In the genomic region with DNA sequence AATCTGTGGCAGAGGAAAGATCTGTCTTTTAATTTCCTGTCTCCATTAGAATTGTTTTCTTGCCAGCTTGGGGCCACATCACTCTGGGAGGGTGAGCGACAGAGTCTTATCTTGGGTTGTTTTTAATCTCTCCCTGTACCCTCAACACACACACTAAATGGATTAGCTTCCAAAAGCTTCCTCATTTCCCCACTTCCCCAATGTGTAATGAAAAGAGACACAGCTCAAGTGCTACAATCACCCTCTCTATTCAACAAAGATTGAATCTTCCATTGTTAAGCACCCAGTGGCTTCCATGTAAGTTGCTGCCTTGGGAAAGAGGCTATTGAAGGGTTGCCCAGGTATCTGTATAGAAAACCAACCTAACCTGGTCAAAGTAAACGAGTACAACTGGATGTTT, we compare ENCODE assay signal across 2 cellular contexts.
TF ChIP-seq lines count a peak whose summit lies in the region.

No MANE protein-coding gene starts in this region.

TF ChIP-seq in GM23338, 12 proteins besides CTCF, POLR2A, EP300 and RAD21:
- TF ChIP-seq JUNB (IDR thresholded peaks at IDR 0.05; ENCODE audit: unreplicated experiment) (no peak), NANOG (IDR thresholded peaks at IDR 0.05; ENCODE audit: borderline replicate concordance) (no peak), STAT1 (IDR thresholded peaks at IDR 0.05; ENCODE audit: unreplicated experiment) (no peak), EZH2 (IDR thresholded peaks at IDR 0.05; ENCODE audit: low read depth, unreplicated experiment) (no peak), ZNF462 (CRISPR knock-in tag; IDR thresholded peaks at IDR 0.05) (no peak), ZNF114 (CRISPR knock-in tag; IDR thresholded peaks at IDR 0.05) (no peak), REST (IDR thresholded peaks at IDR 0.05; ENCODE audit: unreplicated experiment) (no peak), EZH2phosphoT487 (IDR thresholded peaks at IDR 0.05; ENCODE audit: unreplicated experiment) (no peak)
- TF ChIP-seq, protein P1, sequence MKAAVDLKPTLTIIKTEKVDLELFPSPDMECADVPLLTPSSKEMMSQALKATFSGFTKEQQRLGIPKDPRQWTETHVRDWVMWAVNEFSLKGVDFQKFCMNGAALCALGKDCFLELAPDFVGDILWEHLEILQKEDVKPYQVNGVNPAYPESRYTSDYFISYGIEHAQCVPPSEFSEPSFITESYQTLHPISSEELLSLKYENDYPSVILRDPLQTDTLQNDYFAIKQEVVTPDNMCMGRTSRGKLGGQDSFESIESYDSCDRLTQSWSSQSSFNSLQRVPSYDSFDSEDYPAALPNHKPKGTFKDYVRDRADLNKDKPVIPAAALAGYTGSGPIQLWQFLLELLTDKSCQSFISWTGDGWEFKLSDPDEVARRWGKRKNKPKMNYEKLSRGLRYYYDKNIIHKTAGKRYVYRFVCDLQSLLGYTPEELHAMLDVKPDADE (IDR thresholded peaks at IDR 0.05) = no peak
TF ChIP-seq in GM23338: peak in this region for 0.

TF ChIP-seq in H1, 55 proteins besides CTCF, POLR2A, EP300 and RAD21:
- TF ChIP-seq HDAC6 (IDR thresholded peaks at IDR 0.05; ENCODE audit: low read depth, low read length) = no peak
- no peak for TF ChIP-seq ZNF274 (IDR thresholded peaks at IDR 0.05; ENCODE audit: borderline replicate concordance, extremely low read depth, low read length)
- no peak for TF ChIP-seq SP2 (IDR thresholded peaks at IDR 0.05; ENCODE audit: low read length)
- TF ChIP-seq SRF (IDR thresholded peaks at IDR 0.05; ENCODE audit: low read depth, low read length) = no peak
- TF ChIP-seq ATF2 (IDR thresholded peaks at IDR 0.05; ENCODE audit: low read length) = no peak
- TF ChIP-seq PHF8 (conservative IDR thresholded peaks at IDR 0.05; ENCODE audit: low read depth, low read length) = no peak
- TF ChIP-seq MAX (IDR thresholded peaks at IDR 0.05) = no peak
- TF ChIP-seq RXRA (IDR thresholded peaks at IDR 0.05; ENCODE audit: insufficient read depth, low read depth, low read length) = no peak
- no peak for TF ChIP-seq YY1 (IDR thresholded peaks at IDR 0.05; ENCODE audit: low read depth, low read length)
- no peak for TF ChIP-seq BACH1 (IDR thresholded peaks at IDR 0.05; ENCODE audit: low read length)
- no peak for TF ChIP-seq SAP30 (IDR thresholded peaks at IDR 0.05; ENCODE audit: insufficient read depth, insufficient replicate concordance, low read length)
- no peak for TF ChIP-seq USF2 (IDR thresholded peaks at IDR 0.05; ENCODE audit: low read length)
- TF ChIP-seq SIX5 (IDR thresholded peaks at IDR 0.05; ENCODE audit: low read depth, low read length) = no peak
- TF ChIP-seq E2F6 (IDR thresholded peaks at IDR 0.05) = no peak
- no peak for TF ChIP-seq SP4 (IDR thresholded peaks at IDR 0.05; ENCODE audit: low read length)
- no peak for TF ChIP-seq TCF12 (IDR thresholded peaks at IDR 0.05; ENCODE audit: low read depth, low read length)
- no peak for TF ChIP-seq TAF7 (optimal IDR thresholded peaks at IDR 0.05; ENCODE audit: borderline replicate concordance, low read depth, low read length)
- TF ChIP-seq CBX5 (IDR thresholded peaks at IDR 0.05; ENCODE audit: low read depth, low read length) = no peak
